11 cellular contexts compared by ENCODE assay signal in the genomic region with DNA sequence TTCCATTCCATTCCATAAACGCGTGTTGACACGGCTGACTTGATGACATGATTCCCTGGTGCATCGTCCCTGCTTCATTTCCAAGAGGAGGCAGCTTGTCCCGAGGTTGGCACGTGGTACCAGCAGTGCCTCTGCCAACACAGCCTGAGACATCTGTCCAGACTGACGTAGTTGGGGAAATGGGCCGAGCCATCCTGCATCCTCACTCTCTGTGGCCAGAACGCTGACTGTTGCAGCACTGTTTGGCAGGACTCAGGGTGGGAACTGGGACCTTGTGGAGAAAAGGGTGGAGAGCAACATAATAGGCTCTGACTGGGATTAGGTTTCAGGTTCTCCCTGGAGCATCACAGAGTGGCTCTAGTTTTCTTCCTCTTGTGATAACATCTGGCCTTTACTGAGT.
DNase-seq lines count a peak whose midpoint lies in the region; ATAC-seq, FAIRE-seq and TF ChIP-seq lines count a peak whose summit lies in the region.
"Had no signal": no experiment of that assay in that cellular context is flagged by ENCODE, and none has a peak within 500 bp of the region (broad histone marks: within the 10 kb centered on the region; RNA-seq: fewer than 3 reads in every experiment).

No MANE protein-coding gene starts in this region.

- in situ Hi-C loops in brain microvascular endothelial cell (cut with HindIII; ENCODE audit: low pct_ligation_motif_present, low sequenced_read_pairs), result no loop called here

- DNase-seq in DMS 273 treated with DMSO at 0.1 percent for 48 hours (lab: John Stamatoyannopoulos, UW) (peak; percentile 96), NCI-H69 (lab: John Stamatoyannopoulos, UW) (peak; percentile 32), frontal cortex (ENCODE audit: low spot score in 2 of 2) (peak; percentile 72 to 74), posterior vena cava (ENCODE audit: low spot score) (peak; percentile 96), brain microvascular endothelial cell (no peak), omental fat pad (ENCODE audit: low spot score) (no peak)
- DNase-seq: activated naive CD4-positive, alpha-beta T cell treated with anti-CD3 and anti-CD28 coated beads, Interleukin-2, amount 10 ng/mL, durations not matched to agents 7 days and 5 days had no signal

- no peak for ATAC-seq in GM18868 (IDR thresholded peaks at IDR 0.05; ENCODE audit: unreplicated experiment)
- ATAC-seq in HG03095 (IDR thresholded peaks at IDR 0.05; ENCODE audit: unreplicated experiment), result no peak
- no peak for ATAC-seq in omental fat pad (ENCODE audit: low FRiP score)

- peak; percentile 43 for FAIRE-seq in frontal cortex (lab: Jason Lieb, UNC)
- FAIRE-seq: D721Med, TTC549 had no signal

- intact Hi-C loops in posterior vena cava (cut with DNase I), result no loop called here

- no peaks in the 10 kb centered on the region for H3K36me3 ChIP-seq in brain microvascular endothelial cell (replicated peaks)

- no peak overlapping the region for H3K4me3 ChIP-seq in brain microvascular endothelial cell (ENCODE audit: low read depth, low read length)

- H3K27ac ChIP-seq in brain microvascular endothelial cell, result no peak overlapping the region

- TF ChIP-seq CTCF in brain microvascular endothelial cell (IDR thresholded peaks at IDR 0.05; ENCODE audit: low read depth, low read length, missing control alignments), result no peak
- TF ChIP-seq CTCF in omental fat pad (IDR thresholded peaks at IDR 0.05), result no peak

- H3K27me3 ChIP-seq in brain microvascular endothelial cell (replicated peaks), result no peaks in the 10 kb centered on the region

Comparison
In these comparisons a context has a peak if more than half of its experiments do, and no peak if none do; other contexts are left out.
1. DNase-seq: peak in DMS 273 treated with DMSO at 0.1 percent for 48 hours (single experiment), NCI-H69 (single experiment), frontal cortex (2 of 2) and posterior vena cava (single experiment); none in brain microvascular endothelial cell (single experiment) and omental fat pad (single experiment).